1 cellular context compared by ENCODE assay signal in genomic region chr13:96091164-96091931, GRCh38.
A peak's percentile ranks its signal among the peaks of the same experiment; 100 is the strongest.
TF ChIP-seq lines count a peak whose summit lies in the region.

No MANE protein-coding gene starts in this region.

TF ChIP-seq in HEK293, 187 proteins besides CTCF, POLR2A, EP300 and RAD21 (continued from another document and continues in another):
- TF ChIP-seq PRDM4 (tag by site-specific recombination; IDR thresholded peaks at IDR 0.05): no peak
- TF ChIP-seq PRDM6 (tag by site-specific recombination; IDR thresholded peaks at IDR 0.05): no peak
- TF ChIP-seq ZNF785 (tag by site-specific recombination; IDR thresholded peaks at IDR 0.05): no peak
- TF ChIP-seq KLF17 (tag by site-specific recombination; IDR thresholded peaks at IDR 0.05): no peak
- TF ChIP-seq GLI2 (tag by site-specific recombination; IDR thresholded peaks at IDR 0.05; ENCODE audit: borderline replicate concordance, low read depth): no peak
- no peak for TF ChIP-seq ZNF16 (tag by site-specific recombination; IDR thresholded peaks at IDR 0.05; ENCODE audit: low read depth)
- no peak for TF ChIP-seq ZNF529 (tag by site-specific recombination; IDR thresholded peaks at IDR 0.05; ENCODE audit: insufficient replicate concordance)
- peak; percentile 68; the same call in 1 of the 2 replicates for TF ChIP-seq SCRT1 (tag by site-specific recombination; IDR thresholded peaks at IDR 0.05; ENCODE audit: borderline replicate concordance)
- no peak for TF ChIP-seq OVOL3 (tag by site-specific recombination; IDR thresholded peaks at IDR 0.05)
- no peak for TF ChIP-seq ZBTB21 (tag by site-specific recombination; IDR thresholded peaks at IDR 0.05)
- no peak for TF ChIP-seq ZNF146 (tag by site-specific recombination; IDR thresholded peaks at IDR 0.05)
- no peak for TF ChIP-seq ZNF157 (tag by site-specific recombination; IDR thresholded peaks at IDR 0.05)
- TF ChIP-seq ZBTB8A (tag by site-specific recombination; IDR thresholded peaks at IDR 0.05): peak; percentile 69; the same call in 1 of the 2 replicates
- TF ChIP-seq TSHZ1 (tag by site-specific recombination; IDR thresholded peaks at IDR 0.05; ENCODE audit: borderline replicate concordance): no peak
- TF ChIP-seq SCRT2 (tag by site-specific recombination; IDR thresholded peaks at IDR 0.05): peak; percentile 96
- no peak for TF ChIP-seq ZNF596 (tag by site-specific recombination; IDR thresholded peaks at IDR 0.05)
- no peak for TF ChIP-seq ZNF510 (tag by site-specific recombination; IDR thresholded peaks at IDR 0.05; ENCODE audit: insufficient replicate concordance)
- TF ChIP-seq ZNF580 (tag by site-specific recombination; IDR thresholded peaks at IDR 0.05): no peak
- no peak for TF ChIP-seq ZNF416 (tag by site-specific recombination; IDR thresholded peaks at IDR 0.05)
- TF ChIP-seq HOXC10 (CRISPR knock-in tag; IDR thresholded peaks at IDR 0.05): no peak
- TF ChIP-seq ZBTB20 (tag by site-specific recombination; IDR thresholded peaks at IDR 0.05): peak; percentile 60; the same call in 1 of the 2 replicates
- no peak for TF ChIP-seq ZNF202 (tag by site-specific recombination; IDR thresholded peaks at IDR 0.05; ENCODE audit: borderline replicate concordance)
- 0 out of 2 replicates have a peak, but pooled peaks have one; percentile 66 for TF ChIP-seq ZNF645 (tag by site-specific recombination; IDR thresholded peaks at IDR 0.05)
- no peak for TF ChIP-seq ZNF112 (tag by site-specific recombination; IDR thresholded peaks at IDR 0.05)
- TF ChIP-seq ZNF239 (tag by site-specific recombination; IDR thresholded peaks at IDR 0.05): no peak
- no peak for TF ChIP-seq WT1 (tag by site-specific recombination; IDR thresholded peaks at IDR 0.05)
- no peak for TF ChIP-seq ZNF624 (tag by site-specific recombination; IDR thresholded peaks at IDR 0.05)
- TF ChIP-seq PRDM2 (tag by site-specific recombination; IDR thresholded peaks at IDR 0.05; ENCODE audit: borderline replicate concordance): no peak
- TF ChIP-seq ZFHX2 (tag by site-specific recombination; conservative IDR thresholded peaks at IDR 0.05): no peak
- TF ChIP-seq ZNF140 (tag by site-specific recombination; IDR thresholded peaks at IDR 0.05): no peak
- peak; percentile 20; the same call in 1 of the 2 replicates for TF ChIP-seq SP7 (tag by site-specific recombination; IDR thresholded peaks at IDR 0.05)
- TF ChIP-seq ZNF26 (tag by site-specific recombination; IDR thresholded peaks at IDR 0.05): no peak
- no peak for TF ChIP-seq ZNF221 (tag by site-specific recombination; IDR thresholded peaks at IDR 0.05; ENCODE audit: borderline replicate concordance)
- no peak for TF ChIP-seq ZNF37A (tag by site-specific recombination; IDR thresholded peaks at IDR 0.05)
- TF ChIP-seq ZNF335 (tag by site-specific recombination; conservative IDR thresholded peaks at IDR 0.05): peak; percentile 82
- TF ChIP-seq HIC1 (tag by site-specific recombination; IDR thresholded peaks at IDR 0.05): peak; percentile 45; the same call in 1 of the 2 replicates
- no peak for TF ChIP-seq ZNF548 (tag by site-specific recombination; IDR thresholded peaks at IDR 0.05)
- TF ChIP-seq ZNF114 (tag by site-specific recombination; IDR thresholded peaks at IDR 0.05): no peak
- TF ChIP-seq ZNF354C (tag by site-specific recombination; IDR thresholded peaks at IDR 0.05; ENCODE audit: borderline replicate concordance, low read depth): no peak
- TF ChIP-seq MZF1 (tag by site-specific recombination; IDR thresholded peaks at IDR 0.05; ENCODE audit: borderline replicate concordance): no peak
